Comparison of ENCODE assay signal across 7 cellular contexts in the genomic region with DNA sequence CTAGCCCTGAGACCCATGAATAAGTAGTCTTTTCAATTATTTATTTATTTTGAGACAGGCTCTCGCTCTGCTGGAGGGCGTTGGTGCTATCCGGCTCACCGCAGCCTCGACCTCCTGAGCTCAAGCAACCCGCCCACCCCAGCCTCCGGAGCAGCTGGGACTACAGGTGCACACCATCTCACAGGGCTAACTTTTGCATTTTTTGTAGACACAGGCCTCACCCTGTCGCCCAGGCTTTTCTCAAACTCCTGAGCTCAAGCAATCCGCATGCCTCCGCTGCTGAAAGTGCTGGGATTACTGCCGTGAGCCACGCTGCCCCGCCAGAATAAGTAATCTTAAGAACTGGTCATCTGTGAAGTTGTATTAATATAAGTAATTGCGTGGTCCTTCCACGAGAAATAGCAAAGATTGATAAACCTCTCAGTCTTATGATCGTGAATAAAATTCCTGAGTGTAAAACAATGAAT. TPM values are rescaled to one million over a fixed set of nuclear protein-coding genes. Genes with fewer than 3 reads are reported as not detected.
DNase-seq lines count a peak whose midpoint lies in the region; ATAC-seq, FAIRE-seq and TF ChIP-seq lines count a peak whose summit lies in the region.

No MANE protein-coding gene starts in this region.

- no peaks in the 10 kb centered on the region for H3K36me3 ChIP-seq in pancreas

- 38 to 51% methylated on average over 16 of the region's 16 CpGs for WGBS in pancreas, 2 donors

- H3K36me3 Mint-ChIP-seq in activated CD4-positive, alpha-beta memory T cell treated with anti-CD3 and anti-CD28 coated beads for 36 hours, result no peaks in the 10 kb centered on the region
- no peaks in the 10 kb centered on the region for H3K36me3 Mint-ChIP-seq in stimulated activated memory B cell treated with anti-CD40 and anti-IgM and Interleukin-4, amounts not matched to agents 10 μg/mL and 1 μg/mL and 100 μg/mL, for 72 hours

- POLR2A ChIA-PET in activated CD4-positive, alpha-beta memory T cell treated with anti-CD3 and anti-CD28 coated beads for 36 hours (lab: Charles Lee), result interaction anchor here (0.6 to 3.9 kb wide), 11 partner anchors 19 to 198 kb away, joined by 3 to 41 read pairs (median 5); no protein-coding TSS in a partner anchor

- CTCF ChIA-PET in activated CD4-positive, alpha-beta memory T cell treated with anti-CD3 and anti-CD28 coated beads for 36 hours (lab: Charles Lee), result interaction anchor here (0.9 to 4.8 kb wide), 12 partner anchors 9 to 129 kb away, joined by 3 to 72 read pairs (median 12); no protein-coding TSS in a partner anchor

- intact Hi-C loops in activated CD4-positive, alpha-beta memory T cell treated with anti-CD3 and anti-CD28 coated beads for 36 hours (cut with micrococcal nuclease), result no loop called here
- intact Hi-C loops in pancreas (cut with DNase I), result no loop called here

- no peaks in the 10 kb centered on the region for H3K9me3 Mint-ChIP-seq in activated CD4-positive, alpha-beta memory T cell treated with anti-CD3 and anti-CD28 coated beads for 36 hours
- H3K9me3 Mint-ChIP-seq in stimulated activated memory B cell treated with anti-CD40 and anti-IgM and Interleukin-4, amounts not matched to agents 10 μg/mL and 1 μg/mL and 100 μg/mL, for 72 hours, result no peaks in the 10 kb centered on the region

- H3K4me3 Mint-ChIP-seq in activated CD4-positive, alpha-beta memory T cell treated with anti-CD3 and anti-CD28 coated beads for 36 hours, result peak overlapping the region; percentile 83
- H3K4me3 Mint-ChIP-seq in stimulated activated memory B cell treated with anti-CD40 and anti-IgM and Interleukin-4, amounts not matched to agents 10 μg/mL and 1 μg/mL and 100 μg/mL, for 72 hours, result peak overlapping the region; percentile 76

- no peak for FAIRE-seq in pancreas (lab: Jason Lieb, UNC)

- peak overlapping the region; percentile 88 for H3K27ac Mint-ChIP-seq in activated CD4-positive, alpha-beta memory T cell treated with anti-CD3 and anti-CD28 coated beads for 36 hours
- H3K27ac Mint-ChIP-seq in stimulated activated memory B cell treated with anti-CD40 and anti-IgM and Interleukin-4, amounts not matched to agents 10 μg/mL and 1 μg/mL and 100 μg/mL, for 72 hours, result peak overlapping the region; percentile 100

- H3K27me3 Mint-ChIP-seq in activated CD4-positive, alpha-beta memory T cell treated with anti-CD3 and anti-CD28 coated beads for 36 hours, result no peaks in the 10 kb centered on the region
- no peaks in the 10 kb centered on the region for H3K27me3 Mint-ChIP-seq in stimulated activated memory B cell treated with anti-CD40 and anti-IgM and Interleukin-4, amounts not matched to agents 10 μg/mL and 1 μg/mL and 100 μg/mL, for 72 hours

- H3K4me1 ChIP-seq in pancreas, result no peaks in the 10 kb centered on the region

- peak overlapping the region in 1 of 4 donors; percentile 42 for H3K27ac ChIP-seq in pancreas

- DNase-seq in Jurkat, Clone E6-1 (ENCODE audit: low read depth, low spot score), result peak; percentile 71
- peak; percentile 58 for DNase-seq in activated CD4-positive, alpha-beta memory T cell treated with anti-CD3 and anti-CD28 coated beads for 36 hours
- DNase-seq in fibroblast of villous mesenchyme (ENCODE audit: low read depth) (no peak), DMS114 treated with DMSO at 0.1 percent for 48 hours (lab: John Stamatoyannopoulos, UW; ENCODE audit: unreplicated experiment) (no peak), pancreas (no peak)

- peak overlapping the region; percentile 85 for H3K4me3 ChIP-seq in Jurkat, Clone E6-1 (ENCODE audit: low read length)
- H3K4me3 ChIP-seq in fibroblast of villous mesenchyme (ENCODE audit: low read depth, low read length) (peak overlapping the region; percentile 76), pancreas (peak overlapping the region in 1 of 4 donors; percentile 30)

- peaks cover 39% of the 10 kb centered on the region for H3K4me1 Mint-ChIP-seq in activated CD4-positive, alpha-beta memory T cell treated with anti-CD3 and anti-CD28 coated beads for 36 hours (ENCODE audit: low read depth)
- peaks cover 57% of the 10 kb centered on the region for H3K4me1 Mint-ChIP-seq in stimulated activated memory B cell treated with anti-CD40 and anti-IgM and Interleukin-4, amounts not matched to agents 10 μg/mL and 1 μg/mL and 100 μg/mL, for 72 hours

- TF ChIP-seq CTCF in fibroblast of villous mesenchyme (IDR thresholded peaks at IDR 0.05; ENCODE audit: insufficient read depth, low read depth, low read length) (no peak), pancreas (IDR thresholded peaks at IDR 0.05) (no peak)

- H3K27me3 ChIP-seq in pancreas, result peaks cover 0 to 45% (median 2%) of the 10 kb centered on the region in 4 donors

- ATAC-seq in stimulated activated memory B cell treated with anti-CD40 and anti-IgM and Interleukin-4, amounts not matched to agents 10 μg/mL and 1 μg/mL and 100 μg/mL, for 72 hours, result no peak
- ATAC-seq in GM19328 (IDR thresholded peaks at IDR 0.05; ENCODE audit: unreplicated experiment) (no peak), pancreas (no peak)

- H3K9me3 ChIP-seq in pancreas, result no peaks in the 10 kb centered on the region

RNA-seq across cellular contexts. Expression of a gene that starts 1.6 kb away (rescaled TPM):
- polyA plus RNA-seq in Jurkat, Clone E6-1 (2012; ENCODE audit: insufficient read depth, insufficient read length), result 31.8 TPM
- 1 to 10 TPM; 2.8 to 3.8 TPM for total RNA-seq in activated CD4-positive, alpha-beta memory T cell treated with anti-CD3 and anti-CD28 coated beads for 36 hours
- total RNA-seq in fibroblast of villous mesenchyme (2.9 and 3.9 TPM in 2 replicates), pancreas (under 1 TPM; 0.32 to 0.90 (median 0.47) TPM)
- 1 to 10 TPM in 1 of 2 donors, under 1 TPM in 1; 0.87 to 1.9 TPM for polyA plus RNA-seq in pancreas

Comparison
In these comparisons a context has a peak if more than half of its experiments do, and no peak if none do; other contexts are left out.
1. DNase-seq: peak in Jurkat, Clone E6-1 (single experiment) and activated CD4-positive, alpha-beta memory T cell treated with anti-CD3 and anti-CD28 coated beads for 36 hours (single experiment); none in fibroblast of villous mesenchyme (single experiment), DMS114 treated with DMSO at 0.1 percent for 48 hours (single experiment) and pancreas (0 of 6).